1 cellular context compared by ENCODE assay signal in the genomic region with DNA sequence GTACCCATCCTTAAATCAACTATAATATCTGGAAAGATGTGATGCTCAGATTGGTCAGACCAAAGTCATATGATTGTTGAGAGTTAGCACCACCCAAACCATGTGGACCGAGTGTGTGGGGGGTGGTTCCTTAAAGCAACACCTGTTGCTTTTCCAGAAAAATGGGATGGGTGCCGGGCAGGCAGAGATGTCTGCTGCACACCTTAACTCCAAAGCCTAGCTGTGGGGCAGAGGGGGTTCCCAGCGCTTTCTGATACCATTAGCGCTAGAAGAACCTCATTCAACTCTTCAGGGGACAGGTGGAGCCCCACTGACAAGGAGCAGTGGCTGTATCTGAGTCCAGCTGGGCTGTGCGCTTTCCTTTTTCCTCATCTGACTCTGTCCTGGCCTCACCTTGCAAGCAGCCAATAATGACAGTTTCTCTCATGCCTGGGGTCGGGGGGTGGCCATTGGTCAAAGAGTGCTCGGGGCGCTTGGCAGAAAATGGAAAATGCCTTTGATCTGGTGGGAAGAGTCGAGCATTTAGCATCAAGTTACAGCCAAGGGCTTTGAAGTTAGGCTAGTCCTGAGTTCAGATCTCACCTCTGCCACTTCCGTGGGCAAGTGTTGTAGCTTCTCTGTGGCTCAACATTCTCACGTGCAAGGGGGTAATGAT.
TF ChIP-seq lines count a peak whose summit lies in the region.

No MANE protein-coding gene starts in this region.

TF ChIP-seq in GM23338, 12 proteins besides CTCF, POLR2A, EP300 and RAD21 (continued from another document):
- TF ChIP-seq ZNF462 (CRISPR knock-in tag; IDR thresholded peaks at IDR 0.05) (no peak), CREB1 (CRISPR knock-in tag; IDR thresholded peaks at IDR 0.05; ENCODE audit: low read depth) (no peak)
